Comparison of ENCODE assay signal across 8 cellular contexts in the genomic region with DNA sequence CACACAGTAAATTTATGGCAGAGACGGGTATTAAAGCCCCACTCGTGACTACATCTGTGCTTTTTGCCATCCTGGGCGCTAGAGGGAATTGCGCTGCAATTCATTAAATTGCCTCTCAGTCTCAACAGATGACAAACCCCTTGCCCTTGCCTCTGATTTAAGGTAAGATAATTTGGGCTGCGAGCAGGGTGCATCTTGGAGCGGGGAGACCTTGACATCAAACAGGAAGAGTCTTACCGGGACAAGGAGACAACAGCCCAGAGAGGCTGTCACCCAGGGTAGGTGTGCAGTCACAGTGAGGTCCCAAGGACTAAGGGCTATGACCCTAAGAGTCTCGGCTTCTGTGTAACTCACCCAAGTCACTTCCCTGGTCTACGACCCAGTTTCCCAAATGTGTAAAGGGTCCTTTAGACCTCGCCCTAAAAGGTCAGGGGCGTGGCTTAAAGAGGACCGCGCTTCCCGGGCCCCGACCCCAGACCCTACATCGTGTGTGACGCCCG. TPM values are rescaled to one million over a fixed set of nuclear protein-coding genes. Genes with fewer than 3 reads are reported as not detected.
DNase-seq lines count a peak whose midpoint lies in the region; ATAC-seq and TF ChIP-seq lines count a peak whose summit lies in the region.

No MANE protein-coding gene starts in this region.

- H3K9me3 ChIP-seq in RWPE2 (ENCODE audit: severe bottlenecking): no peaks in the 10 kb centered on the region
- H3K9me3 ChIP-seq in endodermal cell (ENCODE audit: control insufficient read depth, low read length): no peaks in the 10 kb centered on the region

- peaks cover 4% of the 10 kb centered on the region for H3K4me1 Mint-ChIP-seq in endodermal cell
- H3K4me1 Mint-ChIP-seq in natural killer cell treated with Interleukin-12 subunit alpha and Interleukin-12 subunit beta and Interleukin-15 and Interleukin-18, amount 100 ng/mL, for 72 hours (ENCODE audit: low read depth in 2 of 2): peaks cover 17 to 18% of the 10 kb centered on the region in 2 donors

- no peak for TF ChIP-seq CTCF in RWPE2 (IDR thresholded peaks at IDR 0.05; ENCODE audit: poor library complexity, severe bottlenecking)
- TF ChIP-seq CTCF in endodermal cell (conservative IDR thresholded peaks at IDR 0.05): peak; percentile 21

- no peaks in the 10 kb centered on the region for H3K9me3 Mint-ChIP-seq in endodermal cell
- no peaks in the 10 kb centered on the region for H3K9me3 Mint-ChIP-seq in natural killer cell treated with Interleukin-12 subunit alpha and Interleukin-12 subunit beta and Interleukin-15 and Interleukin-18, amount 100 ng/mL, for 72 hours

- 30 to 51% methylated on average over 7 to 18 of the region's 18 CpGs for WGBS in endodermal cell (ENCODE audit: insufficient coverage in 1 of 2, insufficient read length in 1 of 2), 2 experiments

- peaks cover 27% of the 10 kb centered on the region for H3K36me3 Mint-ChIP-seq in endodermal cell (ENCODE audit: low read depth)
- H3K36me3 Mint-ChIP-seq in natural killer cell treated with Interleukin-12 subunit alpha and Interleukin-12 subunit beta and Interleukin-15 and Interleukin-18, amount 100 ng/mL, for 72 hours: peaks cover 7% of the 10 kb centered on the region

- peak overlapping the region; percentile 98 for H3K27ac Mint-ChIP-seq in endodermal cell
- peak overlapping the region; percentile 84 to 88 for H3K27ac Mint-ChIP-seq in natural killer cell treated with Interleukin-12 subunit alpha and Interleukin-12 subunit beta and Interleukin-15 and Interleukin-18, amount 100 ng/mL, for 72 hours

- H3K4me1 ChIP-seq in RWPE2 (ENCODE audit: insufficient read depth, poor library complexity, severe bottlenecking) (peaks cover 13% of the 10 kb centered on the region), endodermal cell (ENCODE audit: control insufficient read depth, insufficient read depth, low read length) (peaks cover 6% of the 10 kb centered on the region)

- no peaks in the 10 kb centered on the region for H3K27me3 ChIP-seq in RWPE2 (ENCODE audit: insufficient read depth, poor library complexity, severe bottlenecking)
- H3K27me3 ChIP-seq in endodermal cell (ENCODE audit: control insufficient read depth, insufficient read depth, low read length, poor library complexity, severe bottlenecking): no peaks in the 10 kb centered on the region

- H3K4me3 ChIP-seq in RWPE2 (ENCODE audit: severe bottlenecking) (peak overlapping the region; percentile 64), endodermal cell (ENCODE audit: low read length) (peak overlapping the region; percentile 87)

- ATAC-seq in HG02852 (IDR thresholded peaks at IDR 0.05; ENCODE audit: unreplicated experiment) (peak; percentile 2), RWPE2 (ENCODE audit: low read depth) (no peak), HG03457 (IDR thresholded peaks at IDR 0.05; ENCODE audit: unreplicated experiment) (no peak)
- peak in 1 of 2 donors; percentile 3 for ATAC-seq in natural killer cell treated with Interleukin-12 subunit alpha and Interleukin-12 subunit beta and Interleukin-15 and Interleukin-18, amount 100 ng/mL, for 72 hours

- H3K4me3 Mint-ChIP-seq in endodermal cell: peak overlapping the region; percentile 75
- H3K4me3 Mint-ChIP-seq in natural killer cell treated with Interleukin-12 subunit alpha and Interleukin-12 subunit beta and Interleukin-15 and Interleukin-18, amount 100 ng/mL, for 72 hours: peak overlapping the region; percentile 95

- DNase-seq in NCI-H510A treated with DMSO at 0.1 percent for 48 hours (lab: John Stamatoyannopoulos, UW) (peak; percentile 21), NCI-H510A (lab: John Stamatoyannopoulos, UW) (no peak), RWPE2 (ENCODE audit: low spot score) (no peak), endodermal cell (no peak), AG08396 (ENCODE audit: low spot score) (no peak)
- DNase-seq in natural killer cell treated with Interleukin-12 subunit alpha and Interleukin-12 subunit beta and Interleukin-15 and Interleukin-18, amount 100 ng/mL, for 72 hours (ENCODE audit: low spot score): no peak

- H3K9ac ChIP-seq in endodermal cell (ENCODE audit: extremely low read depth, low read length, poor library complexity, severe bottlenecking): no peak overlapping the region

- H3K36me3 ChIP-seq in RWPE2 (ENCODE audit: low read depth): peaks cover 26% of the 10 kb centered on the region
- H3K36me3 ChIP-seq in endodermal cell (ENCODE audit: control insufficient read depth, insufficient read depth, low read length): peaks cover 35% of the 10 kb centered on the region

- H3K27me3 Mint-ChIP-seq in endodermal cell (ENCODE audit: insufficient read depth): no peaks in the 10 kb centered on the region
- H3K27me3 Mint-ChIP-seq in natural killer cell treated with Interleukin-12 subunit alpha and Interleukin-12 subunit beta and Interleukin-15 and Interleukin-18, amount 100 ng/mL, for 72 hours: no peaks in the 10 kb centered on the region

- H3K27ac ChIP-seq in RWPE2 (ENCODE audit: poor library complexity, severe bottlenecking) (peak overlapping the region; percentile 76), endodermal cell (ENCODE audit: low read depth, low read length) (peak overlapping the region; percentile 65)

RNA-seq across cellular contexts. Expression of gene TOM1, which starts 0.4 kb away (rescaled TPM):
- total RNA-seq in endodermal cell: 10 to 100 TPM; 31.3 to 33.3 TPM
- polyA plus RNA-seq in endodermal cell (2013, experiment 1 of 2): 21.3 TPM
- 21.2 TPM for polyA plus RNA-seq in endodermal cell (2013, experiment 2 of 2)
- 10 to 100 TPM; 30.4 to 38.9 TPM for total RNA-seq in natural killer cell treated with Interleukin-12 subunit alpha and Interleukin-12 subunit beta and Interleukin-15 and Interleukin-18, amount 100 ng/mL, for 72 hours

RNA-seq across cellular contexts. Expression of gene HMGXB4, which starts 42.0 kb away (rescaled TPM):
- 10 to 100 TPM; 36.2 to 58.9 TPM for total RNA-seq in endodermal cell
- 49.8 TPM for polyA plus RNA-seq in endodermal cell (2013, experiment 1 of 2)
- 50.5 TPM for polyA plus RNA-seq in endodermal cell (2013, experiment 2 of 2)
- 10 to 100 TPM; 32.1 to 45.4 TPM for total RNA-seq in natural killer cell treated with Interleukin-12 subunit alpha and Interleukin-12 subunit beta and Interleukin-15 and Interleukin-18, amount 100 ng/mL, for 72 hours
